ENCODE assay signal across 32 cellular contexts in the genomic region with DNA sequence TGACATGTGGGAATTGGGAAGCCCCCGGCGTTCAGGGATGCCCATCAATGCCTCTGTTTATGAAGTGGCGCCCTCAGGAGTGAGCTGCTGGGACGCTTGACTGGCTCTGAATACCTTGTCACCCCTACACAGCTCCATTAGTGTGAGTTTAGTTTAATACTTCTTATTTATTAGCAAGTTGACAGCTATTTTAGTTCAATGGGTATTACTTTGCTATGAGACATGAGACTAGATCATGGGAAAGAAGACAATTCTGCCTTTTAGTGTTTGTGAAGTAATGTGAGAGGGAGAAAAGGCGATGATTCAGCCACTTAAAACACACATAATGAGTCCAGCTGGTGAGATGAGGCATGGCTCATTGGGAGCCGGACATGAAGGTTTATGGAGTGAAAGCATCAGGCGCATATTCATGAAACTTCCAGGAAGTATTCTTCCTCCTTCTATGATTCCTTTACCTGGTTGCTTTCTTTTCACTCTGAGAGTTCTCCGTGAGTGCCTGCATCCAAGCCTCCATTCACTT.
A peak's percentile ranks its signal among the peaks of the same experiment; 100 is the strongest.
DNase-seq lines count a peak whose midpoint lies in the region; ATAC-seq, FAIRE-seq and TF ChIP-seq lines count a peak whose summit lies in the region.
"Had no signal": no experiment of that assay in that cellular context is flagged by ENCODE, and none has a peak within 500 bp of the region (broad histone marks: within the 10 kb centered on the region; RNA-seq: fewer than 3 reads in every experiment).

No MANE protein-coding gene starts in this region.

- H3K4me2 ChIP-seq in PC-9: no peak overlapping the region
- H3K4me2 ChIP-seq: SK-N-SH had no signal

- no peaks in the 10 kb centered on the region for H3K27me3 ChIP-seq in MG63
- H3K27me3 ChIP-seq in bronchial epithelial cell (ENCODE audit: control insufficient read depth, insufficient read depth, low read length): no peaks in the 10 kb centered on the region
- H3K27me3 ChIP-seq in PC-9 (ENCODE audit: insufficient read depth, low read depth): no peaks in the 10 kb centered on the region
- H3K27me3 ChIP-seq: esophagus squamous epithelium, gastrocnemius medialis, vagina had no signal

- no peaks in the 10 kb centered on the region for H3K4me1 ChIP-seq in PC-9 (replicated peaks; ENCODE audit: insufficient read depth)
- H3K4me1 ChIP-seq: esophagus squamous epithelium, gastrocnemius medialis, HAP-1, left ventricle myocardium inferior, psoas muscle, vagina had no signal

- no TSS peak for BruUV-seq in PC-9 (replicated peaks; lab: Mats Ljungman, UMichigan)

- H3K79me2 ChIP-seq in PC-9 (ENCODE audit: low read depth): no peaks in the 10 kb centered on the region

- ATAC-seq in SK-N-SH treated with all-trans-retinoic acid at 6 μM for 48 hours: no peak
- ATAC-seq: CD8-positive, alpha-beta T cell; gastrocnemius medialis; psoas muscle had no signal

- H2AFZ ChIP-seq in PC-9: no peak overlapping the region

- no peaks in the 10 kb centered on the region for H3F3A ChIP-seq in PC-9 (ENCODE audit: insufficient read depth, low read depth)

- TF ChIP-seq CTCF in bronchial epithelial cell (IDR thresholded peaks at IDR 0.05; ENCODE audit: insufficient read depth, low read length, severe bottlenecking) (no peak), PC-9 (conservative IDR thresholded peaks at IDR 0.05) (no peak)

- H3K27ac ChIP-seq in PC-9: no peak overlapping the region
- H3K27ac ChIP-seq: esophagus squamous epithelium, gastrocnemius medialis, left ventricle myocardium inferior, psoas muscle, RWPE1, skin epidermis, thoracic aorta, vagina had no signal

- no peak overlapping the region for H3K4me3 ChIP-seq in MG63
- no peak overlapping the region for H3K4me3 ChIP-seq in bronchial epithelial cell (ENCODE audit: low read depth, low read length)
- no peak overlapping the region for H3K4me3 ChIP-seq in PC-9
- H3K4me3 ChIP-seq: esophagus squamous epithelium, gastrocnemius medialis, HAP-1, left ventricle myocardium inferior, psoas muscle, skin epidermis, thoracic aorta, vagina had no signal

- CTCF ChIA-PET in PC-9 (lab: Charles Lee): no interaction called here

- H4K20me1 ChIP-seq in PC-9 (ENCODE audit: insufficient read depth): no peaks in the 10 kb centered on the region

- H3K9me2 ChIP-seq in PC-9 (ENCODE audit: insufficient read depth): no peaks in the 10 kb centered on the region
- H3K9me2 ChIP-seq: SK-N-SH had no signal

- intact Hi-C loops in PC-9 (cut with micrococcal nuclease; ENCODE audit: unreplicated experiment): no loop called here

- H3K36me3 ChIP-seq in MG63 (no peaks in the 10 kb centered on the region), bronchial epithelial cell (ENCODE audit: control insufficient read depth, insufficient read depth, low read length) (no peaks in the 10 kb centered on the region), PC-9 (ENCODE audit: low read depth) (no peaks in the 10 kb centered on the region)
- H3K36me3 ChIP-seq: esophagus squamous epithelium, gastrocnemius medialis, HAP-1, left ventricle myocardium inferior, thoracic aorta, vagina had no signal

- no peaks in the 10 kb centered on the region for H3K9me3 ChIP-seq in MG63
- no peaks in the 10 kb centered on the region for H3K9me3 ChIP-seq in PC-9 (ENCODE audit: insufficient read depth, low read depth)
- H3K9me3 ChIP-seq: esophagus squamous epithelium, gastrocnemius medialis, HAP-1, left ventricle myocardium inferior, psoas muscle, SK-N-SH, thoracic aorta, vagina had no signal

- peak; percentile 50 to 90 (median 56) for DNase-seq in NCI-H1417 (lab: John Stamatoyannopoulos, UW)
- no peak for DNase-seq in NCI-H1417 treated with DMSO at 0.1 percent for 48 hours (lab: John Stamatoyannopoulos, UW)
- DNase-seq in MG63: peak; percentile 52
- DNase-seq in bronchial epithelial cell (ENCODE audit: low read depth): peak; percentile 1
- DNase-seq in renal cortical epithelial cell (ENCODE audit: low read depth): peak; percentile 18
- no peak for DNase-seq in PC-9
- DNase-seq in foreskin melanocyte: no peak
- DNase-seq: activated CD8-positive, alpha-beta memory T cell treated with anti-CD3 and anti-CD28 coated beads for 24 hours; activated effector memory CD4-positive, alpha-beta T cell treated with Interleukin-2 at 50 U/mL for 16 hours; aorta; CD8-positive, alpha-beta T cell; central memory CD4-positive, alpha-beta T cell; DMS79 treated with DMSO at 0.1 percent for 48 hours; esophagus squamous epithelium; gastrocnemius medialis; hippocampal formation; left ventricle myocardium inferior; NCI-H1105 treated with DMSO at 0.1 percent for 48 hours; NCI-H2107; NCI-H69; occipital lobe; psoas muscle; SK-N-SH; T-helper 2 cell had no signal

- POLR2A ChIA-PET in PC-9 (lab: Charles Lee; ENCODE audit: unreplicated experiment): no interaction called here

- no peak for FAIRE-seq in bronchial epithelial cell (lab: Jason Lieb, UNC)
- FAIRE-seq: A204.1, GM18507 had no signal

TF ChIP-seq in SK-N-SH treated with all-trans-retinoic acid at 6 μM for 48 hours, 23 proteins besides CTCF, POLR2A, EP300 and RAD21:
- TF ChIP-seq ZC3H10 (CRISPR knock-in tag; IDR thresholded peaks at IDR 0.05) (no peak), CREB5 (CRISPR knock-in tag; IDR thresholded peaks at IDR 0.05; ENCODE audit: low read depth) (no peak), ESRRG (CRISPR knock-in tag; IDR thresholded peaks at IDR 0.05) (no peak), ZFP3 (CRISPR knock-in tag; IDR thresholded peaks at IDR 0.05) (no peak), SNAI2 (CRISPR knock-in tag; IDR thresholded peaks at IDR 0.05) (no peak), RARB (CRISPR knock-in tag; IDR thresholded peaks at IDR 0.05) (no peak), OSR1 (CRISPR knock-in tag; IDR thresholded peaks at IDR 0.05) (no peak), ISL1 (CRISPR knock-in tag; IDR thresholded peaks at IDR 0.05) (no peak), TCF4 (CRISPR knock-in tag; IDR thresholded peaks at IDR 0.05; ENCODE audit: borderline replicate concordance) (no peak), ZNF8 (CRISPR knock-in tag; IDR thresholded peaks at IDR 0.05) (no peak), ZFP30 (CRISPR knock-in tag; IDR thresholded peaks at IDR 0.05) (no peak), CSDC2 (CRISPR knock-in tag; IDR thresholded peaks at IDR 0.05) (no peak), CSRNP3 (CRISPR knock-in tag; IDR thresholded peaks at IDR 0.05) (no peak), TOX (CRISPR knock-in tag; IDR thresholded peaks at IDR 0.05; ENCODE audit: borderline replicate concordance) (no peak)
- TF ChIP-seq, protein P1, sequence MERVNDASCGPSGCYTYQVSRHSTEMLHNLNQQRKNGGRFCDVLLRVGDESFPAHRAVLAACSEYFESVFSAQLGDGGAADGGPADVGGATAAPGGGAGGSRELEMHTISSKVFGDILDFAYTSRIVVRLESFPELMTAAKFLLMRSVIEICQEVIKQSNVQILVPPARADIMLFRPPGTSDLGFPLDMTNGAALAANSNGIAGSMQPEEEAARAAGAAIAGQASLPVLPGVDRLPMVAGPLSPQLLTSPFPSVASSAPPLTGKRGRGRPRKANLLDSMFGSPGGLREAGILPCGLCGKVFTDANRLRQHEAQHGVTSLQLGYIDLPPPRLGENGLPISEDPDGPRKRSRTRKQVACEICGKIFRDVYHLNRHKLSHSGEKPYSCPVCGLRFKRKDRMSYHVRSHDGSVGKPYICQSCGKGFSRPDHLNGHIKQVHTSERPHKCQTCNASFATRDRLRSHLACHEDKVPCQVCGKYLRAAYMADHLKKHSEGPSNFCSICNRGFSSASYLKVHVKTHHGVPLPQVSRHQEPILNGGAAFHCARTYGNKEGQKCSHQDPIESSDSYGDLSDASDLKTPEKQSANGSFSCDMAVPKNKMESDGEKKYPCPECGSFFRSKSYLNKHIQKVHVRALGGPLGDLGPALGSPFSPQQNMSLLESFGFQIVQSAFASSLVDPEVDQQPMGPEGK (CRISPR knock-in tag; IDR thresholded peaks at IDR 0.05; ENCODE audit: borderline replicate concordance): no peak
TF ChIP-seq in SK-N-SH treated with all-trans-retinoic acid at 6 μM for 48 hours: peak in this region for 0.

Comparison
In these comparisons a context has a peak if more than half of its experiments do, and no peak if none do; other contexts are left out.
1. DNase-seq: peak in NCI-H1417 (3 of 3), MG63 (single experiment), bronchial epithelial cell (single experiment) and renal cortical epithelial cell (single experiment); none in NCI-H1417 treated with DMSO at 0.1 percent for 48 hours (single experiment), PC-9 (0 of 2) and foreskin melanocyte (single experiment).